Comparison of ENCODE assay signal across 1 cellular context in genomic region chr12:121720762-121721161, GRCh38.
TF ChIP-seq lines count a peak whose summit lies in the region.

No MANE protein-coding gene starts in this region.

TF ChIP-seq in WTC11, 78 proteins besides CTCF, POLR2A, EP300 and RAD21 (continued from another document):
- no peak for TF ChIP-seq ZNF425 (CRISPR knock-in tag; conservative IDR thresholded peaks at IDR 0.05)
- no peak for TF ChIP-seq PREB (CRISPR knock-in tag; IDR thresholded peaks at IDR 0.05; ENCODE audit: borderline replicate concordance)
- no peak for TF ChIP-seq OVOL2 (CRISPR knock-in tag; IDR thresholded peaks at IDR 0.05; ENCODE audit: borderline replicate concordance)
- no peak for TF ChIP-seq ZBTB43 (CRISPR knock-in tag; IDR thresholded peaks at IDR 0.05)
- no peak for TF ChIP-seq ATF2 (CRISPR knock-in tag; IDR thresholded peaks at IDR 0.05; ENCODE audit: borderline replicate concordance, low read depth)
- no peak for TF ChIP-seq PRRX2 (CRISPR knock-in tag; IDR thresholded peaks at IDR 0.05)
- no peak for TF ChIP-seq MAX (CRISPR knock-in tag; IDR thresholded peaks at IDR 0.05)
- no peak for TF ChIP-seq RELA (CRISPR knock-in tag; IDR thresholded peaks at IDR 0.05; ENCODE audit: borderline replicate concordance)
- no peak for TF ChIP-seq CDX4 (CRISPR knock-in tag; IDR thresholded peaks at IDR 0.05; ENCODE audit: borderline replicate concordance)
- TF ChIP-seq FOXJ3 (CRISPR knock-in tag; IDR thresholded peaks at IDR 0.05; ENCODE audit: borderline replicate concordance), result no peak
- no peak for TF ChIP-seq GRHL2 (CRISPR knock-in tag; IDR thresholded peaks at IDR 0.05; ENCODE audit: insufficient replicate concordance, severe bottlenecking)
